In the genomic region with DNA sequence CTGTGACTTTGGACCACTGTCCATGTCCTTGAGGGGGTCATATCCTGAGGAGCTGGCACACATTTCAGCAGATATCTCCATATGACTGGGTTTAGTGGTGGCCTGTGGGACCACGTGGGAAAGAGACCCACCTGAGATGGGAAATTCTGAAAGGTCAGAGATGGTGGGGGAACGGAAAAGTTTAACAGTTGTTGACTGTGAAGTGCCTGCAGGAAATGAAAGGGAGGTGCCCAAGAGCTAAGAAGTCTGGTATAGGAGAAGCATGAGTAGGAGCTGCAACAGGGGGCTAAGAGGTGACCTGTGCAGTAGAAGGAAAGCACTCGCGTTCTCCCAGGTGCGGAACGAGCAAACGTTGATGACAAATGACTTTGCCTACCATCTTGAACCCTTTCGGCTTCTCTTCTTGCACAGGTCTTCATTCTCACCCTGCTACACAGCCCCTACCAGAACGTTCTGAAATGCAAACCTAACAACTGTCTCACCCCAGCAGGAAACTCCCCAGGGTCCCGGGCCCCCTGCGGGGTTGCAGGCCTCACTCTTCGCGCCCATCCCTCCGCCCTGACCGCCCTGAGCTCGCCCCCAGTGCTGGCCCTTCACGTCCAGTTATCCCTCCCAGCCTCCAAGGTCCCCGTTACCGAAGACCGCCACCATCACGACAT, we compare ENCODE assay signal across 8 cellular contexts. TPM values are rescaled to one million over a fixed set of nuclear protein-coding genes. Genes with fewer than 3 reads are reported as not detected.
A peak's percentile ranks its signal among the peaks of the same experiment; 100 is the strongest.
DNase-seq lines count a peak whose midpoint lies in the region; ATAC-seq and TF ChIP-seq lines count a peak whose summit lies in the region.

No MANE protein-coding gene starts in this region.

- peaks cover 23% of the 10 kb centered on the region for H3K4me1 Mint-ChIP-seq in activated B cell treated with CpG ODN at 0.5 μM for 24 hours

- DNase-seq in GM12865 (ENCODE audit: low read depth) (no peak), activated B cell treated with CpG ODN at 0.5 μM for 24 hours (no peak), fibroblast of the aortic adventitia (ENCODE audit: low read depth) (no peak), skeletal muscle cell (ENCODE audit: low read depth) (no peak), NOMO-1 treated with dmso at 0.1 percent for 144 hours (lab: John Stamatoyannopoulos, UW; ENCODE audit: unreplicated experiment) (no peak), RKO (ENCODE audit: low spot score) (no peak)

- H3K9me3 Mint-ChIP-seq in activated B cell treated with CpG ODN at 0.5 μM for 24 hours, result no peaks in the 10 kb centered on the region

- ATAC-seq in activated B cell treated with CpG ODN at 0.5 μM for 24 hours (ENCODE audit: low read depth) (no peak), HG02981 (IDR thresholded peaks at IDR 0.05; ENCODE audit: unreplicated experiment) (no peak), HG03442 (IDR thresholded peaks at IDR 0.05; ENCODE audit: unreplicated experiment) (no peak)

- H3K4me3 ChIP-seq in GM12865 (ENCODE audit: low read depth, low read length) (peak overlapping the region; percentile 57), fibroblast of the aortic adventitia (ENCODE audit: low read depth, low read length) (peak overlapping the region; percentile 46), skeletal muscle cell (ENCODE audit: low read depth, low read length) (peak overlapping the region; percentile 45)

- TF ChIP-seq CTCF in GM12865 (IDR thresholded peaks at IDR 0.05; ENCODE audit: insufficient read depth, low read depth, low read length, missing control alignments) (no peak), activated B cell treated with CpG ODN at 0.5 μM for 24 hours (IDR thresholded peaks at IDR 0.05) (no peak), fibroblast of the aortic adventitia (IDR thresholded peaks at IDR 0.05; ENCODE audit: insufficient read depth, low read length) (no peak)

- POLR2A ChIA-PET in activated B cell treated with CpG ODN at 0.5 μM for 24 hours (lab: Charles Lee), result interaction anchor here (0.9 to 1.3 kb wide), 4 partner anchors 46 to 287 kb away, joined by 3 to 5 read pairs (median 3); partner anchors contain the start of genes CSGALNACT2, HNRNPF and ZNF32

- intact Hi-C loops in activated B cell treated with CpG ODN at 0.5 μM for 24 hours (cut with micrococcal nuclease), result loop anchor here (1.0 to 5.0 kb wide), 9 partner anchors 35 to 809 kb away; partner anchors contain the start of genes BMS1, CSGALNACT2, ZNF239 and ZNF32

- H3K27ac Mint-ChIP-seq in activated B cell treated with CpG ODN at 0.5 μM for 24 hours, result peak overlapping the region; percentile 93

- no peaks in the 10 kb centered on the region for H3K27me3 Mint-ChIP-seq in activated B cell treated with CpG ODN at 0.5 μM for 24 hours

- H3K4me3 Mint-ChIP-seq in activated B cell treated with CpG ODN at 0.5 μM for 24 hours, result peak overlapping the region; percentile 97

- CTCF ChIA-PET in activated B cell treated with CpG ODN at 0.5 μM for 24 hours (lab: Charles Lee), result interaction anchor here (0.5 to 1.2 kb wide), 2 partner anchors 13 to 497 kb away, joined by 3 read pairs; no protein-coding TSS in a partner anchor

- H3K36me3 Mint-ChIP-seq in activated B cell treated with CpG ODN at 0.5 μM for 24 hours (ENCODE audit: low read depth), result peaks cover 7% of the 10 kb centered on the region

RNA-seq across cellular contexts. Expression of gene FXYD4, which starts 9.8 kb away (rescaled TPM):
- total RNA-seq in activated B cell treated with CpG ODN at 0.5 μM for 24 hours (not detected in 2 replicates), fibroblast of the aortic adventitia (ENCODE audit: low replicate concordance) (not detected in 2 replicates)

RNA-seq across cellular contexts. Expression of gene HNRNPF, which starts 47.3 kb away (rescaled TPM):
- total RNA-seq in activated B cell treated with CpG ODN at 0.5 μM for 24 hours, result 253 and 255 TPM in 2 replicates
- 66.2 and 196 TPM in 2 replicates for total RNA-seq in fibroblast of the aortic adventitia (ENCODE audit: low replicate concordance)
